In genomic region chr6:27303613-27304272, GRCh38 we compare ENCODE assay signal across 26 cellular contexts. TPM values are rescaled to one million over a fixed set of nuclear protein-coding genes. Genes with fewer than 3 reads are reported as not detected.
DNase-seq lines count a peak whose midpoint lies in the region; ATAC-seq, FAIRE-seq and TF ChIP-seq lines count a peak whose summit lies in the region.
"Had no signal": no experiment of that assay in that cellular context is flagged by ENCODE, and none has a peak within 500 bp of the region (broad histone marks: within the 10 kb centered on the region; RNA-seq: fewer than 3 reads in every experiment).

No MANE protein-coding gene starts in this region.

- H3K9me3 ChIP-seq in HepG2 (ENCODE audit: low read length) (no peaks in the 10 kb centered on the region), right lobe of liver (no peaks in the 10 kb centered on the region)
- H3K9me3 ChIP-seq: neutrophil, transverse colon had no signal

- no peak for TF ChIP-seq RAD21 in HepG2 (CRISPR knock-in tag; IDR thresholded peaks at IDR 0.05)

- 60% methylated on average over 16 of the region's 16 CpGs for WGBS in HepG2 (ENCODE audit: low lambda C conversion rate)
- WGBS in right lobe of liver (ENCODE audit: insufficient coverage, low coverage, low lambda C conversion rate, missing lambda C conversion rate), result 39% methylated on average over 16 of the region's 16 CpGs

- H4K20me1 ChIP-seq in HepG2 (ENCODE audit: insufficient read depth, low read length), result no peaks in the 10 kb centered on the region

- CTCF ChIA-PET in HepG2 (lab: Yijun Ruan, JAX; ENCODE audit: low intra/inter-chr PET ratio, low total read pairs), result no interaction called here

- ATAC-seq in HepG2, result no peak
- no peak for ATAC-seq in right lobe of liver
- ATAC-seq in stimulated activated naive B cell treated with anti-CD40 and anti-IgM and Interleukin-4, amounts not matched to agents 10 μg/mL and 1 μg/mL and 100 μg/mL, for 72 hours (replicated peaks), result no peak
- no peak for ATAC-seq in GM19328 (IDR thresholded peaks at IDR 0.05; ENCODE audit: unreplicated experiment)
- ATAC-seq: activated CD8-positive, alpha-beta T cell treated with anti-CD3 and anti-CD28 coated beads, Interleukin-2, amount 10 ng/mL, durations not matched to agents 7 days and 5 days; activated T-cell treated with anti-CD3 and anti-CD28 coated beads, Interleukin-2, amount 50 U/mL, for 4 hours; stimulated activated naive CD8-positive, alpha-beta T cell treated with anti-CD3 and anti-CD28 coated beads, Interleukin-15, amount 100 ng/mL, for 72 hours had no signal

- H3K27ac Mint-ChIP-seq in endothelial cell (ENCODE audit: unreplicated experiment) (no peak overlapping the region), mesothelial cell of epicardium (no peak overlapping the region)
- H3K27ac Mint-ChIP-seq in stimulated activated naive B cell treated with anti-CD40 and anti-IgM and Interleukin-4, amounts not matched to agents 10 μg/mL and 1 μg/mL and 100 μg/mL, for 72 hours, result peak overlapping the region; percentile 59
- H3K27ac Mint-ChIP-seq: activated CD8-positive, alpha-beta T cell treated with anti-CD3 and anti-CD28 coated beads, Interleukin-2, amount 10 ng/mL, durations not matched to agents 7 days and 5 days; activated naive CD4-positive, alpha-beta T cell treated with anti-CD3 and anti-CD28 coated beads for 36 hours; HFFc6; T-helper 2 cell treated with Interferon-gamma antibody and Interleukin-4, amounts not matched to agents 5 μg/mL and 100 μg/mL, for 36 hours had no signal

- 0 out of 5 replicates have a peak, but pooled peaks cover 0 to 1% of the 10 kb centered on the region in 2 experiments for H3K27me3 ChIP-seq in HepG2 (ENCODE audit: control insufficient read depth in 1 of 2, insufficient read depth in 2 of 2, low read length in 2 of 2)
- peaks cover 0 to 26% of the 10 kb centered on the region in 2 donors for H3K27me3 ChIP-seq in right lobe of liver

- H2AFZ ChIP-seq in HepG2 (ENCODE audit: low read length), result no peak overlapping the region

- H3K27ac ChIP-seq in HepG2 (ENCODE audit: extremely low read length, insufficient read depth, low read length) (no peak overlapping the region), right lobe of liver (no peak overlapping the region)
- H3K27ac ChIP-seq: esophagus muscularis mucosa, neutrophil, spleen, transverse colon had no signal

- H3K36me3 Mint-ChIP-seq in endothelial cell (ENCODE audit: low read depth, unreplicated experiment) (peaks cover 3% of the 10 kb centered on the region), mesothelial cell of epicardium (no peaks in the 10 kb centered on the region)
- H3K36me3 Mint-ChIP-seq in stimulated activated naive B cell treated with anti-CD40 and anti-IgM and Interleukin-4, amounts not matched to agents 10 μg/mL and 1 μg/mL and 100 μg/mL, for 72 hours, result peaks cover 0 to 4% of the 10 kb centered on the region in 2 donors
- H3K36me3 Mint-ChIP-seq: CD4-positive, alpha-beta memory T cell had no signal

- no peak overlapping the region for H3K4me3 ChIP-seq in HepG2 (replicated peaks in 1 of 3; ENCODE audit: insufficient read depth in 1 of 3, low read depth in 2 of 3, low read length in 3 of 3)
- H3K4me3 ChIP-seq in right lobe of liver, result no peak overlapping the region
- H3K4me3 ChIP-seq: esophagus muscularis mucosa, spleen, transverse colon had no signal

- peaks cover 7% of the 10 kb centered on the region for H3K27me3 Mint-ChIP-seq in endothelial cell (ENCODE audit: unreplicated experiment)
- peaks cover 59 to 88% of the 10 kb centered on the region in 2 donors for H3K27me3 Mint-ChIP-seq in stimulated activated naive B cell treated with anti-CD40 and anti-IgM and Interleukin-4, amounts not matched to agents 10 μg/mL and 1 μg/mL and 100 μg/mL, for 72 hours
- peaks cover 73% of the 10 kb centered on the region for H3K27me3 Mint-ChIP-seq in mesothelial cell of epicardium (ENCODE audit: low read depth)

- no peaks in the 10 kb centered on the region for H3K36me3 ChIP-seq in HepG2 (replicated peaks in 1 of 2; ENCODE audit: control insufficient read depth in 1 of 2, insufficient read depth in 2 of 2, low read length in 2 of 2)
- no peaks in the 10 kb centered on the region for H3K36me3 ChIP-seq in right lobe of liver
- H3K36me3 ChIP-seq: esophagus muscularis mucosa, neutrophil, spleen, transverse colon had no signal

- no peak overlapping the region for H3K9ac ChIP-seq in HepG2 (ENCODE audit: insufficient read depth, low read depth, low read length)

- no peak overlapping the region for H3K4me2 ChIP-seq in HepG2 (ENCODE audit: low read depth, low read length)

- H3K4me1 Mint-ChIP-seq in endothelial cell (ENCODE audit: unreplicated experiment), result peaks cover 13% of the 10 kb centered on the region
- peaks cover 0 to 2% of the 10 kb centered on the region in 2 donors for H3K4me1 Mint-ChIP-seq in stimulated activated naive B cell treated with anti-CD40 and anti-IgM and Interleukin-4, amounts not matched to agents 10 μg/mL and 1 μg/mL and 100 μg/mL, for 72 hours
- H3K4me1 Mint-ChIP-seq in mesothelial cell of epicardium, result no peaks in the 10 kb centered on the region

- in situ Hi-C loops in HepG2 (cut with HindIII; ENCODE audit: extremely low pct_ligation_motif_present, low pct_unique_long_range_greater_than_20kb), result no loop called here

- no peak for TF ChIP-seq EP300 in HepG2 (IDR thresholded peaks at IDR 0.05; ENCODE audit: low read depth in 2 of 2, low read length in 2 of 2)
- no peak for TF ChIP-seq EP300 in HepG2 (CRISPR knock-in tag; IDR thresholded peaks at IDR 0.05; ENCODE audit: borderline replicate concordance)

- POLR2A ChIA-PET in HepG2 (lab: Yijun Ruan, JAX), result no interaction called here

- H3K4me3 Mint-ChIP-seq in endothelial cell (ENCODE audit: unreplicated experiment) (peak overlapping the region; percentile 90), mesothelial cell of epicardium (no peak overlapping the region)
- no peak overlapping the region for H3K4me3 Mint-ChIP-seq in stimulated activated naive B cell treated with anti-CD40 and anti-IgM and Interleukin-4, amounts not matched to agents 10 μg/mL and 1 μg/mL and 100 μg/mL, for 72 hours
- H3K4me3 Mint-ChIP-seq: activated CD8-positive, alpha-beta T cell treated with anti-CD3 and anti-CD28 coated beads, Interleukin-2, amount 10 ng/mL, durations not matched to agents 7 days and 5 days; activated naive CD4-positive, alpha-beta T cell treated with anti-CD3 and anti-CD28 coated beads for 36 hours; activated T-cell treated with anti-CD3 and anti-CD28 coated beads, Interleukin-2, amount 50 U/mL, for 4 hours; CD4-positive, alpha-beta memory T cell; stimulated activated naive CD8-positive, alpha-beta T cell treated with anti-CD3 and anti-CD28 coated beads, Interleukin-15, amount 100 ng/mL, for 72 hours; T-helper 2 cell treated with Interferon-gamma antibody and Interleukin-4, amounts not matched to agents 5 μg/mL and 100 μg/mL, for 36 hours had no signal

- DNase-seq in HepG2 (ENCODE audit: low spot score) (no peak), right lobe of liver (no peak), OCI-M2 (lab: John Stamatoyannopoulos, UW; ENCODE audit: unreplicated experiment) (peak; percentile 59), endothelial cell (ENCODE audit: low spot score) (no peak), HuH-7.5 (ENCODE audit: low spot score) (no peak), mesothelial cell of epicardium (ENCODE audit: low spot score in 2 of 2, unreplicated experiment in 2 of 2) (no peak)
- DNase-seq in stimulated activated naive B cell treated with anti-CD40 and anti-IgM and Interleukin-4, amounts not matched to agents 10 μg/mL and 1 μg/mL and 100 μg/mL, for 72 hours, result no peak
- DNase-seq: activated CD4-positive, CD25-positive, alpha-beta regulatory T cell; activated CD8-positive, alpha-beta T cell treated with anti-CD3 and anti-CD28 coated beads, Interleukin-2, amount 10 ng/mL, durations not matched to agents 7 days and 5 days; activated naive CD4-positive, alpha-beta T cell treated with anti-CD3 and anti-CD28 coated beads for 36 hours; activated T-cell treated with anti-CD3 and anti-CD28 coated beads, Interleukin-2, amount 50 U/mL, for 4 hours; CD4-positive, alpha-beta memory T cell; HFFc6; NCI-H1417; NCI-H524 treated with DMSO at 0.1 percent for 48 hours; SHP77; spleen; stimulated activated CD4-positive, alpha-beta T cell treated with anti-CD3 and anti-CD28 coated beads, Interleukin-4, amount 100 ng/mL, for 24 hours; stimulated activated naive CD8-positive, alpha-beta T cell treated with anti-CD3 and anti-CD28 coated beads, Interleukin-15, amount 100 ng/mL, for 72 hours; transverse colon had no signal

- H3K4me1 ChIP-seq in HepG2 (ENCODE audit: insufficient read depth, low read length), result peaks cover 6% of the 10 kb centered on the region; the same call in 1 of the 2 replicates
- no peaks in the 10 kb centered on the region for H3K4me1 ChIP-seq in right lobe of liver
- H3K4me1 ChIP-seq: esophagus muscularis mucosa, spleen, transverse colon had no signal

- FAIRE-seq in HepG2 (lab: Jason Lieb, UNC), result no peak

- intact Hi-C loops in HepG2 (cut with micrococcal nuclease; ENCODE audit: unreplicated experiment), result no loop called here
- intact Hi-C loops in right lobe of liver (cut with DNase I), result no loop called here

- H3K9me3 Mint-ChIP-seq in endothelial cell (ENCODE audit: unreplicated experiment) (no peaks in the 10 kb centered on the region), mesothelial cell of epicardium (peaks cover 3% of the 10 kb centered on the region)
- H3K9me3 Mint-ChIP-seq in stimulated activated naive B cell treated with anti-CD40 and anti-IgM and Interleukin-4, amounts not matched to agents 10 μg/mL and 1 μg/mL and 100 μg/mL, for 72 hours, result peaks cover 11% of the 10 kb centered on the region in 2 donors
- H3K9me3 Mint-ChIP-seq: activated naive CD4-positive, alpha-beta T cell treated with anti-CD3 and anti-CD28 coated beads for 36 hours; HFFc6 had no signal

- no TSS peak for BruUV-seq in HepG2 (replicated peaks; lab: Mats Ljungman, UMichigan)

- no peaks in the 10 kb centered on the region for H3K79me2 ChIP-seq in HepG2 (ENCODE audit: insufficient read depth, low read length)

- TF ChIP-seq POLR2A in HepG2 (IDR thresholded peaks at IDR 0.05; ENCODE audit: insufficient read depth in 1 of 2, low read depth in 2 of 2, low read length in 2 of 2) (no peak), right lobe of liver (IDR thresholded peaks at IDR 0.05) (no peak)

- TF ChIP-seq CTCF in HepG2 (CRISPR knock-in tag; IDR thresholded peaks at IDR 0.05) (no peak), right lobe of liver (IDR thresholded peaks at IDR 0.05) (no peak), endothelial cell (IDR thresholded peaks at IDR 0.05; ENCODE audit: unreplicated experiment) (no peak), mesothelial cell of epicardium (IDR thresholded peaks at IDR 0.05; ENCODE audit: unreplicated experiment) (no peak)

RNA-seq across cellular contexts. Expression of gene POM121L2, which starts 8.3 kb away (rescaled TPM):
- total RNA-seq in HepG2 (2016; rRNA removed; fragmentation: Illumina TruSeq; extraction: Trizol) (not detected in 2 replicates), right lobe of liver (not detected), endothelial cell (ENCODE audit: unreplicated experiment) (1.3 TPM), mesothelial cell of epicardium (0.07 TPM in 1 of 3 replicates, not detected in the others)
- not detected in 2 replicates for total RNA-seq in HepG2 (2016; cell fraction: cytosol; rRNA removed; fragmentation: Illumina TruSeq; extraction: Trizol; ENCODE audit: low read depth)
- not detected in 2 replicates for total RNA-seq in HepG2 (2016; cell fraction: insoluble cytoplasmic fraction; rRNA removed; fragmentation: Illumina TruSeq; extraction: Trizol)
- not detected in 2 replicates for total RNA-seq in HepG2 (2016; cell fraction: membrane; rRNA removed; fragmentation: Illumina TruSeq; extraction: Trizol)
- not detected in 2 replicates for total RNA-seq in HepG2 (2016; cell fraction: nucleus; rRNA removed; fragmentation: Illumina TruSeq; extraction: Trizol)
- polyA plus RNA-seq in HepG2 (2011; rRNA removed), result 0.01 TPM in 1 of 2 replicates, not detected in the other
- not detected in 2 replicates for polyA plus RNA-seq in HepG2 (2011; cell fraction: cytosol; rRNA removed)
- polyA plus RNA-seq in HepG2 (2011; cell fraction: nucleus; rRNA removed), result not detected in 2 replicates
- polyA plus RNA-seq in HepG2 (2012), result not detected in 2 replicates
- not detected in 2 replicates for polyA plus RNA-seq in HepG2 (2016; cell fraction: cytosol; fragmentation: Illumina TruSeq; extraction: Trizol; ENCODE audit: low read depth)
- not detected in 2 replicates for polyA plus RNA-seq in HepG2 (2016; cell fraction: insoluble cytoplasmic fraction; fragmentation: Illumina TruSeq; extraction: Trizol; ENCODE audit: low read depth)
- polyA plus RNA-seq in HepG2 (2016; cell fraction: membrane; fragmentation: Illumina TruSeq; extraction: Trizol; ENCODE audit: low read depth), result not detected in 2 replicates
- not detected in 2 replicates for polyA plus RNA-seq in HepG2 (2016; cell fraction: nucleus; fragmentation: Illumina TruSeq; extraction: Trizol; ENCODE audit: insufficient read depth, low read depth)
- polyA minus RNA-seq in HepG2 (2011; rRNA and poly(A)+ RNA removed; ENCODE audit: low replicate concordance), result not detected in 2 replicates
- polyA minus RNA-seq in HepG2 (2011; cell fraction: cytosol; rRNA and poly(A)+ RNA removed), result not detected in 2 replicates
- not detected in 2 replicates for polyA minus RNA-seq in HepG2 (2011; cell fraction: nucleus; rRNA and poly(A)+ RNA removed)
- total RNA-seq: activated CD8-positive, alpha-beta T cell treated with anti-CD3 and anti-CD28 coated beads, Interleukin-2, amount 10 ng/mL, durations not matched to agents 7 days and 5 days; activated naive CD4-positive, alpha-beta T cell treated with anti-CD3 and anti-CD28 coated beads for 36 hours; activated T-cell treated with anti-CD3 and anti-CD28 coated beads, Interleukin-2, amount 50 U/mL, for 4 hours; CD4-positive, alpha-beta memory T cell; cerebellum; esophagus muscularis mucosa; HFFc6; lower leg skin; spleen; transverse colon had no signal
- polyA plus RNA-seq: CD4-positive, alpha-beta memory T cell; spleen had no signal

RNA-seq across cellular contexts. Expression of gene PRSS16, which starts 56.2 kb away (rescaled TPM):
- total RNA-seq in HepG2 (2016; rRNA removed; fragmentation: Illumina TruSeq; extraction: Trizol) (not detected in 2 replicates), right lobe of liver (under 1 TPM in 2 of 6 experiments, not detected in 4; 0.29 to 0.37 TPM), endothelial cell (ENCODE audit: unreplicated experiment) (6.1 TPM), mesothelial cell of epicardium (16.2 to 20.6 TPM (median 19.1 TPM) in 3 replicates)
- not detected in 2 replicates for total RNA-seq in HepG2 (2016; cell fraction: cytosol; rRNA removed; fragmentation: Illumina TruSeq; extraction: Trizol; ENCODE audit: low read depth)
- not detected in 2 replicates for total RNA-seq in HepG2 (2016; cell fraction: insoluble cytoplasmic fraction; rRNA removed; fragmentation: Illumina TruSeq; extraction: Trizol)
- not detected in 2 replicates for total RNA-seq in HepG2 (2016; cell fraction: membrane; rRNA removed; fragmentation: Illumina TruSeq; extraction: Trizol)
- not detected in 2 replicates for total RNA-seq in HepG2 (2016; cell fraction: nucleus; rRNA removed; fragmentation: Illumina TruSeq; extraction: Trizol)
- not detected in 2 replicates for polyA plus RNA-seq in HepG2 (2011; rRNA removed)
- polyA plus RNA-seq in HepG2 (2011; cell fraction: cytosol; rRNA removed), result not detected in 2 replicates
- not detected in 2 replicates for polyA plus RNA-seq in HepG2 (2011; cell fraction: nucleus; rRNA removed)
- polyA plus RNA-seq in HepG2 (2012), result not detected in 2 replicates
- not detected in 2 replicates for polyA plus RNA-seq in HepG2 (2016; cell fraction: cytosol; fragmentation: Illumina TruSeq; extraction: Trizol; ENCODE audit: low read depth)
- polyA plus RNA-seq in HepG2 (2016; cell fraction: insoluble cytoplasmic fraction; fragmentation: Illumina TruSeq; extraction: Trizol; ENCODE audit: low read depth), result not detected in 2 replicates
- polyA plus RNA-seq in HepG2 (2016; cell fraction: membrane; fragmentation: Illumina TruSeq; extraction: Trizol; ENCODE audit: low read depth), result not detected in 2 replicates
- not detected in 2 replicates for polyA plus RNA-seq in HepG2 (2016; cell fraction: nucleus; fragmentation: Illumina TruSeq; extraction: Trizol; ENCODE audit: insufficient read depth, low read depth)
- 0.26 and 1.4 TPM in 2 replicates for polyA minus RNA-seq in HepG2 (2011; rRNA and poly(A)+ RNA removed; ENCODE audit: low replicate concordance)
- not detected in 2 replicates for polyA minus RNA-seq in HepG2 (2011; cell fraction: cytosol; rRNA and poly(A)+ RNA removed)
- polyA minus RNA-seq in HepG2 (2011; cell fraction: nucleus; rRNA and poly(A)+ RNA removed), result not detected in 2 replicates
- total RNA-seq: cerebellum, esophagus muscularis mucosa, HFFc6 had no signal
